1 cellular context compared by ENCODE assay signal in genomic region chr17:18318122-18318521, GRCh38.
TF ChIP-seq lines count a peak whose summit lies in the region.

No MANE protein-coding gene starts in this region.

TF ChIP-seq in H1, 55 proteins besides CTCF, POLR2A, EP300 and RAD21:
- no peak for TF ChIP-seq TCF12 (IDR thresholded peaks at IDR 0.05; ENCODE audit: low read depth, low read length)
- no peak for TF ChIP-seq MAX (IDR thresholded peaks at IDR 0.05)
- TF ChIP-seq GABPA (IDR thresholded peaks at IDR 0.05; ENCODE audit: borderline replicate concordance, insufficient read depth, low read length) = no peak
